Comparison of ENCODE assay signal across 25 cellular contexts in the genomic region with DNA sequence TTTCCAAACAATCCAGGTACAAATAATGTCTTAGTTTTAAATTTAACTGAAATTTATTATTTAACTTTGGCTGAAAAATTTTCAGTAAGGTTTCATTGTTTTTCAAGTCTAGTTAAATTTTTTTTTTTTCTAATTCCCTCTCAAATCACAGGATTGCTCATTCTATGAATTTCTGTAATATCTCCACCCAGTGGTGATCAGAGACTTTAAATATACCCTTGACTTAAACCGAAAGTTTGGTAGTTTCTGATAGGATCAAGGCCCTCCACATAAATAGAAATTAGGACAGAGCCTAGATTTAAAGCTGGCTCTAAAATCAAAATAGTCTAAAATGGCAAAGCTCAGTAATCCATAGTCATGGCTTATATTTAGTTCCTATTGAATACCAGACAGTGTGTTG.
DNase-seq lines count a peak whose midpoint lies in the region; ATAC-seq and TF ChIP-seq lines count a peak whose summit lies in the region.
"Had no signal": no experiment of that assay in that cellular context is flagged by ENCODE, and none has a peak within 500 bp of the region (broad histone marks: within the 10 kb centered on the region; RNA-seq: fewer than 3 reads in every experiment).

No MANE protein-coding gene starts in this region.

- 77 to 82% (median 79%) methylated on average over 1 of the region's 1 CpG for WGBS in heart left ventricle, 4 donors
- WGBS in endodermal cell (ENCODE audit: insufficient coverage in 1 of 2, insufficient read length in 1 of 2), 2 experiments = 93 to 100% methylated on average over 1 of the region's 1 CpG

- TF ChIP-seq POLR2A in heart left ventricle (IDR thresholded peaks at IDR 0.05) = no peak

- no peak overlapping the region for H3K9ac ChIP-seq in Loucy (ENCODE audit: low read depth, low read length, poor library complexity, severe bottlenecking)
- H3K9ac ChIP-seq in endodermal cell (ENCODE audit: extremely low read depth, low read length, poor library complexity, severe bottlenecking) = no peak overlapping the region

- H3K27me3 Mint-ChIP-seq in endodermal cell (ENCODE audit: insufficient read depth) = no peaks in the 10 kb centered on the region
- H3K27me3 Mint-ChIP-seq: activated naive CD8-positive, alpha-beta T cell; naive thymus-derived CD8-positive, alpha-beta T cell had no signal

- intact Hi-C loops in left ventricle myocardium inferior (cut with micrococcal nuclease) (no loop called here), heart left ventricle (cut with DNase I) (no loop called here), ascending aorta (cut with DNase I) (no loop called here)

- H3K4me3 Mint-ChIP-seq in endodermal cell = no peak overlapping the region
- H3K4me3 Mint-ChIP-seq: activated naive CD8-positive, alpha-beta T cell; naive thymus-derived CD8-positive, alpha-beta T cell had no signal

- no peaks in the 10 kb centered on the region for H3K27me3 ChIP-seq in left ventricle myocardium inferior (ENCODE audit: low read depth)
- H3K27me3 ChIP-seq in heart left ventricle = no peaks in the 10 kb centered on the region
- no peaks in the 10 kb centered on the region for H3K27me3 ChIP-seq in Loucy (ENCODE audit: insufficient read depth, low read length, poor library complexity, severe bottlenecking)
- no peaks in the 10 kb centered on the region for H3K27me3 ChIP-seq in endodermal cell (ENCODE audit: control insufficient read depth, insufficient read depth, low read length, poor library complexity, severe bottlenecking)
- no peaks in the 10 kb centered on the region for H3K27me3 ChIP-seq in SJCRH30
- no peaks in the 10 kb centered on the region for H3K27me3 ChIP-seq in ascending aorta
- H3K27me3 ChIP-seq: cardiac muscle cell, transverse colon had no signal

- no peak for DNase-seq in left ventricle myocardium inferior
- no peak for DNase-seq in heart left ventricle
- DNase-seq in endodermal cell = no peak
- no peak for DNase-seq in SIG-M5 treated with dmso at 0.1 percent for 504 hours (lab: John Stamatoyannopoulos, UW; ENCODE audit: unreplicated experiment)
- DNase-seq in SJCRH30 = no peak
- DNase-seq in ascending aorta (ENCODE audit: low spot score in 2 of 2) = no peak
- DNase-seq: activated effector memory CD4-positive, alpha-beta T cell treated with Interleukin-2 at 50 U/mL for 16 hours; activated T-cell treated with anti-CD3 and anti-CD28 coated beads for 4 hours; anterior cingulate cortex; Karpas-422; midbrain; naive thymus-derived CD8-positive, alpha-beta T cell; NCI-H1092 treated with DMSO at 0.1 percent for 48 hours; NCI-H1930; NCI-H526; occipital lobe; RPMI8226; stimulated activated CD4-positive, alpha-beta T cell treated with anti-CD3 and anti-CD28 coated beads, Interleukin-2, amount 100 ng/mL, for 24 hours; transverse colon had no signal

- no peaks in the 10 kb centered on the region for H3F3A ChIP-seq in Loucy (ENCODE audit: low read depth)

- H3K9me3 ChIP-seq in left ventricle myocardium inferior (replicated peaks) = peaks cover 4% of the 10 kb centered on the region
- peaks cover 0 to 5% (median 0%) of the 10 kb centered on the region in 12 donors for H3K9me3 ChIP-seq in heart left ventricle
- no peaks in the 10 kb centered on the region for H3K9me3 ChIP-seq in Loucy (ENCODE audit: insufficient read depth, low read depth, low read length)
- peaks cover under 1% of the 10 kb centered on the region for H3K9me3 ChIP-seq in endodermal cell (ENCODE audit: control insufficient read depth, low read length)
- H3K9me3 ChIP-seq in SJCRH30 (replicated peaks) = no peaks in the 10 kb centered on the region; the same call in 1 of the 2 replicates
- H3K9me3 ChIP-seq in ascending aorta = no peaks in the 10 kb centered on the region
- H3K9me3 ChIP-seq: A549, transverse colon had no signal

- H3K9me3 Mint-ChIP-seq in endodermal cell = peaks cover 3% of the 10 kb centered on the region

- ATAC-seq in heart left ventricle = no peak
- no peak for ATAC-seq in HG03196 (IDR thresholded peaks at IDR 0.05; ENCODE audit: unreplicated experiment)
- ATAC-seq: A549; HepG2; naive thymus-derived CD8-positive, alpha-beta T cell had no signal

- H3K9me2 ChIP-seq in Loucy (replicated peaks; ENCODE audit: low read depth, low read length) = no peaks in the 10 kb centered on the region

- no peaks in the 10 kb centered on the region for H4K20me1 ChIP-seq in Loucy (ENCODE audit: insufficient read depth, low read length, poor library complexity, severe bottlenecking)

- H3K36me3 Mint-ChIP-seq in endodermal cell (ENCODE audit: low read depth) = peaks cover 4% of the 10 kb centered on the region

- peak; percentile 23 for TF ChIP-seq CTCF in left ventricle myocardium inferior (IDR thresholded peaks at IDR 0.05; ENCODE audit: borderline replicate concordance)
- TF ChIP-seq CTCF in heart left ventricle (IDR thresholded peaks at IDR 0.05) = peak in 2 of 12 donors; percentile 6 to 7
- TF ChIP-seq CTCF in Loucy (conservative IDR thresholded peaks at IDR 0.05; ENCODE audit: low read length) = peak; percentile 37
- peak; percentile 13 for TF ChIP-seq CTCF in endodermal cell (conservative IDR thresholded peaks at IDR 0.05)
- peak in 1 of 3 experiments; percentile 9 for TF ChIP-seq CTCF in ascending aorta (IDR thresholded peaks at IDR 0.05)

- H3K4me3 ChIP-seq in left ventricle myocardium inferior = no peak overlapping the region
- H3K4me3 ChIP-seq in heart left ventricle = no peak overlapping the region
- no peak overlapping the region for H3K4me3 ChIP-seq in Loucy (ENCODE audit: low read length, poor library complexity, severe bottlenecking)
- H3K4me3 ChIP-seq in endodermal cell (ENCODE audit: low read length) = no peak overlapping the region
- H3K4me3 ChIP-seq in SJCRH30 = no peak overlapping the region
- no peak overlapping the region for H3K4me3 ChIP-seq in ascending aorta
- H3K4me3 ChIP-seq: A549, cardiac muscle cell, transverse colon had no signal

- H2AFZ ChIP-seq in Loucy (ENCODE audit: low read length) = no peak overlapping the region

- no peaks in the 10 kb centered on the region for H3K79me2 ChIP-seq in Loucy (ENCODE audit: insufficient read depth, low read length)

- H3K36me3 ChIP-seq in left ventricle myocardium inferior (peaks cover 7% of the 10 kb centered on the region), heart left ventricle (peaks cover 0 to 5% (median 0%) of the 10 kb centered on the region in 9 donors), Loucy (ENCODE audit: insufficient read depth, low read length) (no peaks in the 10 kb centered on the region), endodermal cell (ENCODE audit: control insufficient read depth, insufficient read depth, low read length) (no peaks in the 10 kb centered on the region), SJCRH30 (0 out of 2 replicates have a peak, but pooled peaks cover 2% of the 10 kb centered on the region), ascending aorta (peaks cover 0 to 3% of the 10 kb centered on the region in 2 donors)
- H3K36me3 ChIP-seq: cardiac muscle cell, transverse colon had no signal

- no peaks in the 10 kb centered on the region for H3K4me1 Mint-ChIP-seq in endodermal cell

- H3K27ac ChIP-seq in left ventricle myocardium inferior (replicated peaks) = no peak overlapping the region
- H3K27ac ChIP-seq in heart left ventricle = no peak overlapping the region
- no peak overlapping the region for H3K27ac ChIP-seq in endodermal cell (ENCODE audit: low read depth, low read length)
- no peak overlapping the region for H3K27ac ChIP-seq in SJCRH30
- no peak overlapping the region for H3K27ac ChIP-seq in ascending aorta
- H3K27ac ChIP-seq: A549, cardiac muscle cell, transverse colon had no signal

- H3K27ac Mint-ChIP-seq in endodermal cell = no peak overlapping the region
- H3K27ac Mint-ChIP-seq: activated naive CD8-positive, alpha-beta T cell; naive thymus-derived CD8-positive, alpha-beta T cell had no signal

- H3K4me1 ChIP-seq in left ventricle myocardium inferior (no peaks in the 10 kb centered on the region), heart left ventricle (no peaks in the 10 kb centered on the region), Loucy (ENCODE audit: insufficient read depth, low read length, poor library complexity, severe bottlenecking) (no peaks in the 10 kb centered on the region), endodermal cell (ENCODE audit: control insufficient read depth, insufficient read depth, low read length) (no peaks in the 10 kb centered on the region), SJCRH30 (no peaks in the 10 kb centered on the region), ascending aorta (no peaks in the 10 kb centered on the region)
- H3K4me1 ChIP-seq: A549, transverse colon had no signal

- no peak overlapping the region for H3K4me2 ChIP-seq in Loucy (ENCODE audit: low read depth, low read length, poor library complexity, severe bottlenecking)
- H3K4me2 ChIP-seq: A549 had no signal
